In genomic region chr2:608711-609110, GRCh38 we compare ENCODE assay signal across 27 cellular contexts.
"Had no signal": no experiment of that assay in that cellular context is flagged by ENCODE, and none has a peak within 500 bp of the region (broad histone marks: within the 10 kb centered on the region; RNA-seq: fewer than 3 reads in every experiment).

No MANE protein-coding gene starts in this region.

- H3K27me3 ChIP-seq: pancreas had no signal

- H3K4me3 Mint-ChIP-seq: dendritic cell treated with granulocyte-macrophage colony-stimulating factor and Interleukin-4, amounts not matched to agents 40 ng/mL and 50 ng/mL, for 4 days; immature natural killer cell; naive thymus-derived CD8-positive, alpha-beta T cell; nephron progenitor cell; stimulated activated effector memory CD8-positive, alpha-beta T cell treated with anti-CD3 and anti-CD28 coated beads, Interleukin-12 subunit alpha, Interleukin-12 subunit beta, amount 100 ng/mL, for 72 hours; type B pancreatic cell had no signal

- H3K9me3 ChIP-seq: esophagus squamous epithelium, lower lobe of right lung, pancreas, stomach, tibial artery had no signal

- H3K9me3 Mint-ChIP-seq: dendritic cell treated with granulocyte-macrophage colony-stimulating factor and Interleukin-4, amounts not matched to agents 40 ng/mL and 50 ng/mL, for 4 days; immature natural killer cell; naive thymus-derived CD8-positive, alpha-beta T cell; nephron progenitor cell; stimulated activated effector memory CD8-positive, alpha-beta T cell treated with anti-CD3 and anti-CD28 coated beads, Interleukin-12 subunit alpha, Interleukin-12 subunit beta, amount 100 ng/mL, for 72 hours had no signal

- H3K36me3 Mint-ChIP-seq: immature natural killer cell; naive thymus-derived CD8-positive, alpha-beta T cell; stimulated activated effector memory CD8-positive, alpha-beta T cell treated with anti-CD3 and anti-CD28 coated beads, Interleukin-12 subunit alpha, Interleukin-12 subunit beta, amount 100 ng/mL, for 72 hours; type B pancreatic cell had no signal

- H3K4me1 ChIP-seq: esophagus squamous epithelium, lower lobe of right lung, pancreas, stomach, tibial artery had no signal

- FAIRE-seq: colon, endothelial cell of umbilical vein, keratinocyte, pancreas had no signal

- H3K36me3 ChIP-seq: esophagus squamous epithelium, lower lobe of right lung, pancreas, stomach, tibial artery had no signal

- H3K4me2 ChIP-seq: smooth muscle cell had no signal

- DNase-seq: effector CD8-positive, alpha-beta T cell; esophagus squamous epithelium; foreskin melanocyte; glutamatergic neuron; hypothalamus; immature natural killer cell; left ventricle myocardium superior; lower lobe of right lung; naive thymus-derived CD8-positive, alpha-beta T cell; nephron progenitor cell; occipital lobe; pancreas; stimulated activated CD4-positive, alpha-beta T cell treated with anti-CD3 and anti-CD28 coated beads, Interleukin-12 subunit alpha, Interleukin-12 subunit beta, amount 100 ng/mL, for 4 hours; stimulated activated CD4-positive, alpha-beta T cell treated with anti-CD3 and anti-CD28 coated beads, Interleukin-1b, Interleukin-23, amount 100 ng/mL, for 48 hours; stimulated activated CD4-positive, alpha-beta T cell treated with anti-CD3 and anti-CD28 coated beads, Interleukin-4, amount 100 ng/mL, for 1 hour; stimulated activated naive CD4-positive, alpha-beta T cell treated with Interleukin-2 at 50 U/mL for 16 hours; stomach; tibial artery had no signal

- H3K27me3 Mint-ChIP-seq: dendritic cell treated with granulocyte-macrophage colony-stimulating factor and Interleukin-4, amounts not matched to agents 40 ng/mL and 50 ng/mL, for 4 days; type B pancreatic cell had no signal

- ATAC-seq: left ventricle myocardium superior; lower lobe of right lung; naive thymus-derived CD8-positive, alpha-beta T cell; pancreas; sciatic nerve; stimulated activated effector memory CD8-positive, alpha-beta T cell treated with anti-CD3 and anti-CD28 coated beads, Interleukin-12 subunit alpha, Interleukin-12 subunit beta, amount 100 ng/mL, for 72 hours had no signal

- H3K27ac Mint-ChIP-seq: dendritic cell treated with granulocyte-macrophage colony-stimulating factor and Interleukin-4, amounts not matched to agents 40 ng/mL and 50 ng/mL, for 4 days; immature natural killer cell; naive thymus-derived CD8-positive, alpha-beta T cell; nephron progenitor cell; progenitor cell of endocrine pancreas; stimulated activated effector memory CD8-positive, alpha-beta T cell treated with anti-CD3 and anti-CD28 coated beads, Interleukin-12 subunit alpha, Interleukin-12 subunit beta, amount 100 ng/mL, for 72 hours; type B pancreatic cell had no signal

- H3K4me3 ChIP-seq: esophagus squamous epithelium, lower lobe of right lung, pancreas, smooth muscle cell, stomach, tibial artery had no signal

- H3K27ac ChIP-seq: esophagus squamous epithelium, lower lobe of right lung, pancreas, stomach, tibial artery had no signal

- H3K4me1 Mint-ChIP-seq: immature natural killer cell; nephron progenitor cell; stimulated activated effector memory CD8-positive, alpha-beta T cell treated with anti-CD3 and anti-CD28 coated beads, Interleukin-12 subunit alpha, Interleukin-12 subunit beta, amount 100 ng/mL, for 72 hours had no signal
